Comparison of ENCODE assay signal across 1 cellular context in the genomic region with DNA sequence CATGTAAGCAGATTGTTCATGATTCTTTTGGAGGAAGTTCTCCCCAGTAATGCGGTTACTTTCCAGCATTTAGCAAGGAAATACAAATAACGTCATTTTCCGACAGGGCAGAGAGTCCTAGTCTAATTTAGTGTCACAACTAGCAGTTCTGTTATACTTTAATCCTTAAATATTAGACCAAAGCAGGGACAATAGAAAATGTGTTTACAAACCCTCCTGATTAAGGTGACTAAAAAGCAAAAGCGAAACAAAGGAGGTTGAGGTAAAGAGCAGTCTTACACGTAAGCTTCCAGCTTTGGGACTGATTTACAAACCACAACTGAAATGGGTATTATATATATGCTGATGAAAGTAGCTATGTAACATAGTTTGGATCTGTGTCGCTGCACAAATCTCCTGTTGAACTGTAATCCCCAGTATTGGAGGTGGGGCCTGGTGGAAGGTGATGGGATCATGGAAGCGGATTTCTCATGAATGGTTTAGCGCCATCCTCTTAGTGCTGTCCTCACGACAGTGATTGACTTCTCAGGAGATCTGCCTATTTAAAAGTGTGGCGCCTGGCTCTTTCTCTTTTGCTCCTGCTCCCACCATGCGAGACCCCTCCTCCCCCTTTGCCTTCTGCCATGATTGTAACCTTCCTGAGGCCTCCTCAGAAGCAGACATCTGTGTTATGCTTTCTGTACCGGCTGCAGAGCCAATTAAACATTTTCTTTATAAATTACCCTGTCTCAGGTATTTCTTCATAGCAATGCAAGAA.
TF ChIP-seq lines count a peak whose summit lies in the region.

No MANE protein-coding gene starts in this region.

TF ChIP-seq in GM12878, 131 proteins besides CTCF, POLR2A, EP300 and RAD21 (continued from another document):
- TF ChIP-seq, protein P1, sequence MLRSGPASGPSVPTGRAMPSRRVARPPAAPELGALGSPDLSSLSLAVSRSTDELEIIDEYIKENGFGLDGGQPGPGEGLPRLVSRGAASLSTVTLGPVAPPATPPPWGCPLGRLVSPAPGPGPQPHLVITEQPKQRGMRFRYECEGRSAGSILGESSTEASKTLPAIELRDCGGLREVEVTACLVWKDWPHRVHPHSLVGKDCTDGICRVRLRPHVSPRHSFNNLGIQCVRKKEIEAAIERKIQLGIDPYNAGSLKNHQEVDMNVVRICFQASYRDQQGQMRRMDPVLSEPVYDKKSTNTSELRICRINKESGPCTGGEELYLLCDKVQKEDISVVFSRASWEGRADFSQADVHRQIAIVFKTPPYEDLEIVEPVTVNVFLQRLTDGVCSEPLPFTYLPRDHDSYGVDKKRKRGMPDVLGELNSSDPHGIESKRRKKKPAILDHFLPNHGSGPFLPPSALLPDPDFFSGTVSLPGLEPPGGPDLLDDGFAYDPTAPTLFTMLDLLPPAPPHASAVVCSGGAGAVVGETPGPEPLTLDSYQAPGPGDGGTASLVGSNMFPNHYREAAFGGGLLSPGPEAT (IDR thresholded peaks at IDR 0.05; ENCODE audit: low read depth), result no peak
- TF ChIP-seq, protein P2, sequence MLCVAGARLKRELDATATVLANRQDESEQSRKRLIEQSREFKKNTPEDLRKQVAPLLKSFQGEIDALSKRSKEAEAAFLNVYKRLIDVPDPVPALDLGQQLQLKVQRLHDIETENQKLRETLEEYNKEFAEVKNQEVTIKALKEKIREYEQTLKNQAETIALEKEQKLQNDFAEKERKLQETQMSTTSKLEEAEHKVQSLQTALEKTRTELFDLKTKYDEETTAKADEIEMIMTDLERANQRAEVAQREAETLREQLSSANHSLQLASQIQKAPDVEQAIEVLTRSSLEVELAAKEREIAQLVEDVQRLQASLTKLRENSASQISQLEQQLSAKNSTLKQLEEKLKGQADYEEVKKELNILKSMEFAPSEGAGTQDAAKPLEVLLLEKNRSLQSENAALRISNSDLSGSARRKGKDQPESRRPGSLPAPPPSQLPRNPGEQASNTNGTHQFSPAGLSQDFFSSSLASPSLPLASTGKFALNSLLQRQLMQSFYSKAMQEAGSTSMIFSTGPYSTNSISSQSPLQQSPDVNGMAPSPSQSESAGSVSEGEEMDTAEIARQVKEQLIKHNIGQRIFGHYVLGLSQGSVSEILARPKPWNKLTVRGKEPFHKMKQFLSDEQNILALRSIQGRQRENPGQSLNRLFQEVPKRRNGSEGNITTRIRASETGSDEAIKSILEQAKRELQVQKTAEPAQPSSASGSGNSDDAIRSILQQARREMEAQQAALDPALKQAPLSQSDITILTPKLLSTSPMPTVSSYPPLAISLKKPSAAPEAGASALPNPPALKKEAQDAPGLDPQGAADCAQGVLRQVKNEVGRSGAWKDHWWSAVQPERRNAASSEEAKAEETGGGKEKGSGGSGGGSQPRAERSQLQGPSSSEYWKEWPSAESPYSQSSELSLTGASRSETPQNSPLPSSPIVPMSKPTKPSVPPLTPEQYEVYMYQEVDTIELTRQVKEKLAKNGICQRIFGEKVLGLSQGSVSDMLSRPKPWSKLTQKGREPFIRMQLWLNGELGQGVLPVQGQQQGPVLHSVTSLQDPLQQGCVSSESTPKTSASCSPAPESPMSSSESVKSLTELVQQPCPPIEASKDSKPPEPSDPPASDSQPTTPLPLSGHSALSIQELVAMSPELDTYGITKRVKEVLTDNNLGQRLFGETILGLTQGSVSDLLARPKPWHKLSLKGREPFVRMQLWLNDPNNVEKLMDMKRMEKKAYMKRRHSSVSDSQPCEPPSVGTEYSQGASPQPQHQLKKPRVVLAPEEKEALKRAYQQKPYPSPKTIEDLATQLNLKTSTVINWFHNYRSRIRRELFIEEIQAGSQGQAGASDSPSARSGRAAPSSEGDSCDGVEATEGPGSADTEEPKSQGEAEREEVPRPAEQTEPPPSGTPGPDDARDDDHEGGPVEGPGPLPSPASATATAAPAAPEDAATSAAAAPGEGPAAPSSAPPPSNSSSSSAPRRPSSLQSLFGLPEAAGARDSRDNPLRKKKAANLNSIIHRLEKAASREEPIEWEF (IDR thresholded peaks at IDR 0.05; ENCODE audit: insufficient replicate concordance, low read depth, low read length), result no peak
- peak; percentile 59; the same call in 1 of the 2 replicates for TF ChIP-seq ATF7 (IDR thresholded peaks at IDR 0.05; ENCODE audit: low read depth)
- TF ChIP-seq, protein P3, sequence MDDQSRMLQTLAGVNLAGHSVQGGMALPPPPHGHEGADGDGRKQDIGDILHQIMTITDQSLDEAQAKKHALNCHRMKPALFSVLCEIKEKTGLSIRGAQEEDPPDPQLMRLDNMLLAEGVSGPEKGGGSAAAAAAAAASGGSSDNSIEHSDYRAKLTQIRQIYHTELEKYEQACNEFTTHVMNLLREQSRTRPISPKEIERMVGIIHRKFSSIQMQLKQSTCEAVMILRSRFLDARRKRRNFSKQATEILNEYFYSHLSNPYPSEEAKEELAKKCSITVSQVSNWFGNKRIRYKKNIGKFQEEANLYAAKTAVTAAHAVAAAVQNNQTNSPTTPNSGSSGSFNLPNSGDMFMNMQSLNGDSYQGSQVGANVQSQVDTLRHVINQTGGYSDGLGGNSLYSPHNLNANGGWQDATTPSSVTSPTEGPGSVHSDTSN (IDR thresholded peaks at IDR 0.05; ENCODE audit: insufficient replicate concordance, low read depth, low read length), result no peak
- TF ChIP-seq DPF2 (IDR thresholded peaks at IDR 0.05), result 0 out of 2 replicates have a peak, but pooled peaks have one; percentile 34
- no peak for TF ChIP-seq ZNF207 (IDR thresholded peaks at IDR 0.05; ENCODE audit: borderline replicate concordance)
- TF ChIP-seq, protein P4, sequence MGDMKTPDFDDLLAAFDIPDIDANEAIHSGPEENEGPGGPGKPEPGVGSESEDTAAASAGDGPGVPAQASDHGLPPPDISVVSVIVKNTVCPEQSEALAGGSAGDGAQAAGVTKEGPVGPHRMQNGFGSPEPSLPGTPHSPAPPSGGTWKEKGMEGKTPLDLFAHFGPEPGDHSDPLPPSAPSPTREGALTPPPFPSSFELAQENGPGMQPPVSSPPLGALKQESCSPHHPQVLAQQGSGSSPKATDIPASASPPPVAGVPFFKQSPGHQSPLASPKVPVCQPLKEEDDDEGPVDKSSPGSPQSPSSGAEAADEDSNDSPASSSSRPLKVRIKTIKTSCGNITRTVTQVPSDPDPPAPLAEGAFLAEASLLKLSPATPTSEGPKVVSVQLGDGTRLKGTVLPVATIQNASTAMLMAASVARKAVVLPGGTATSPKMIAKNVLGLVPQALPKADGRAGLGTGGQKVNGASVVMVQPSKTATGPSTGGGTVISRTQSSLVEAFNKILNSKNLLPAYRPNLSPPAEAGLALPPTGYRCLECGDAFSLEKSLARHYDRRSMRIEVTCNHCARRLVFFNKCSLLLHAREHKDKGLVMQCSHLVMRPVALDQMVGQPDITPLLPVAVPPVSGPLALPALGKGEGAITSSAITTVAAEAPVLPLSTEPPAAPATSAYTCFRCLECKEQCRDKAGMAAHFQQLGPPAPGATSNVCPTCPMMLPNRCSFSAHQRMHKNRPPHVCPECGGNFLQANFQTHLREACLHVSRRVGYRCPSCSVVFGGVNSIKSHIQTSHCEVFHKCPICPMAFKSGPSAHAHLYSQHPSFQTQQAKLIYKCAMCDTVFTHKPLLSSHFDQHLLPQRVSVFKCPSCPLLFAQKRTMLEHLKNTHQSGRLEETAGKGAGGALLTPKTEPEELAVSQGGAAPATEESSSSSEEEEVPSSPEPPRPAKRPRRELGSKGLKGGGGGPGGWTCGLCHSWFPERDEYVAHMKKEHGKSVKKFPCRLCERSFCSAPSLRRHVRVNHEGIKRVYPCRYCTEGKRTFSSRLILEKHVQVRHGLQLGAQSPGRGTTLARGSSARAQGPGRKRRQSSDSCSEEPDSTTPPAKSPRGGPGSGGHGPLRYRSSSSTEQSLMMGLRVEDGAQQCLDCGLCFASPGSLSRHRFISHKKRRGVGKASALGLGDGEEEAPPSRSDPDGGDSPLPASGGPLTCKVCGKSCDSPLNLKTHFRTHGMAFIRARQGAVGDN (IDR thresholded peaks at IDR 0.05), result no peak
- no peak for TF ChIP-seq STAT1 (conservative IDR thresholded peaks at IDR 0.05)
- TF ChIP-seq MYB (IDR thresholded peaks at IDR 0.05; ENCODE audit: borderline replicate concordance, low read depth, low read length), result no peak
- TF ChIP-seq ZBED1 (IDR thresholded peaks at IDR 0.05; ENCODE audit: borderline replicate concordance), result no peak
- no peak for TF ChIP-seq PML (IDR thresholded peaks at IDR 0.05; ENCODE audit: low read length)
- TF ChIP-seq, protein P5, sequence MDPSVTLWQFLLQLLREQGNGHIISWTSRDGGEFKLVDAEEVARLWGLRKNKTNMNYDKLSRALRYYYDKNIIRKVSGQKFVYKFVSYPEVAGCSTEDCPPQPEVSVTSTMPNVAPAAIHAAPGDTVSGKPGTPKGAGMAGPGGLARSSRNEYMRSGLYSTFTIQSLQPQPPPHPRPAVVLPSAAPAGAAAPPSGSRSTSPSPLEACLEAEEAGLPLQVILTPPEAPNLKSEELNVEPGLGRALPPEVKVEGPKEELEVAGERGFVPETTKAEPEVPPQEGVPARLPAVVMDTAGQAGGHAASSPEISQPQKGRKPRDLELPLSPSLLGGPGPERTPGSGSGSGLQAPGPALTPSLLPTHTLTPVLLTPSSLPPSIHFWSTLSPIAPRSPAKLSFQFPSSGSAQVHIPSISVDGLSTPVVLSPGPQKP (IDR thresholded peaks at IDR 0.05; ENCODE audit: low read depth, low read length), result no peak
- TF ChIP-seq RFX5 (IDR thresholded peaks at IDR 0.05; ENCODE audit: low read depth, low read length), result no peak
- TF ChIP-seq IKZF2 (IDR thresholded peaks at IDR 0.05), result peak; percentile 60 to 76; a peak in 3 of 4 replicates
- no peak for TF ChIP-seq SMAD1 (IDR thresholded peaks at IDR 0.05; ENCODE audit: low read depth, partially characterized antibody)
- TF ChIP-seq, protein P6, sequence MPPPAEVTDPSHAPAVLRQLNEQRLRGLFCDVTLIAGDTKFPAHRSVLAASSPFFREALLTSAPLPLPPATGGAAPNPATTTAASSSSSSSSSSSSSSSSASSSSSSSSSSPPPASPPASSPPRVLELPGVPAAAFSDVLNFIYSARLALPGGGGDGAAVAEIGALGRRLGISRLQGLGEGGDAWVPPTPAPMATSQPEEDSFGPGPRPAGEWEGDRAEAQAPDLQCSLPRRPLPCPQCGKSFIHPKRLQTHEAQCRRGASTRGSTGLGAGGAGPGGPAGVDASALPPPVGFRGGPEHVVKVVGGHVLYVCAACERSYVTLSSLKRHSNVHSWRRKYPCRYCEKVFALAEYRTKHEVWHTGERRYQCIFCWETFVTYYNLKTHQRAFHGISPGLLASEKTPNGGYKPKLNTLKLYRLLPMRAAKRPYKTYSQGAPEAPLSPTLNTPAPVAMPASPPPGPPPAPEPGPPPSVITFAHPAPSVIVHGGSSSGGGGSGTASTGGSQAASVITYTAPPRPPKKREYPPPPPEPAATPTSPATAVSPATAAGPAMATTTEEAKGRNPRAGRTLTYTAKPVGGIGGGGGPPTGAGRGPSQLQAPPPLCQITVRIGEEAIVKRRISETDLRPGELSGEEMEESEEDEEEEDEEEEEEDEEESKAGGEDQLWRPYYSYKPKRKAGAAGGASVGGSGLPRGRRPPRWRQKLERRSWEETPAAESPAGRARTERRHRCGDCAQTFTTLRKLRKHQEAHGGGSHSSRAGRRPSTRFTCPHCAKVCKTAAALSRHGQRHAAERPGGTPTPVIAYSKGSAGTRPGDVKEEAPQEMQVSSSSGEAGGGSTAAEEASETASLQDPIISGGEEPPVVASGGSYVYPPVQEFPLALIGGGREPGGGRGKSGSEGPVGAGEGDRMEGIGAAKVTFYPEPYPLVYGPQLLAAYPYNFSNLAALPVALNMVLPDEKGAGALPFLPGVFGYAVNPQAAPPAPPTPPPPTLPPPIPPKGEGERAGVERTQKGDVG (CRISPR knock-in tag; IDR thresholded peaks at IDR 0.05), result no peak
- TF ChIP-seq PAX5 (IDR thresholded peaks at IDR 0.05; ENCODE audit: borderline replicate concordance, low read depth, low read length), result peak; percentile 26; the same call in 1 of the 2 replicates
- peak; percentile 54; the same call in 1 of the 2 replicates for TF ChIP-seq MTA2 (IDR thresholded peaks at IDR 0.05; ENCODE audit: low read depth)
- TF ChIP-seq, protein P7, sequence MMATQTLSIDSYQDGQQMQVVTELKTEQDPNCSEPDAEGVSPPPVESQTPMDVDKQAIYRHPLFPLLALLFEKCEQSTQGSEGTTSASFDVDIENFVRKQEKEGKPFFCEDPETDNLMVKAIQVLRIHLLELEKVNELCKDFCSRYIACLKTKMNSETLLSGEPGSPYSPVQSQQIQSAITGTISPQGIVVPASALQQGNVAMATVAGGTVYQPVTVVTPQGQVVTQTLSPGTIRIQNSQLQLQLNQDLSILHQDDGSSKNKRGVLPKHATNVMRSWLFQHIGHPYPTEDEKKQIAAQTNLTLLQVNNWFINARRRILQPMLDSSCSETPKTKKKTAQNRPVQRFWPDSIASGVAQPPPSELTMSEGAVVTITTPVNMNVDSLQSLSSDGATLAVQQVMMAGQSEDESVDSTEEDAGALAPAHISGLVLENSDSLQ (IDR thresholded peaks at IDR 0.05), result no peak
- TF ChIP-seq MEF2A (IDR thresholded peaks at IDR 0.05; ENCODE audit: insufficient read depth, low read depth, low read length), result no peak
- no peak for TF ChIP-seq ZNF622 (IDR thresholded peaks at IDR 0.05)
- TF ChIP-seq, protein P8, sequence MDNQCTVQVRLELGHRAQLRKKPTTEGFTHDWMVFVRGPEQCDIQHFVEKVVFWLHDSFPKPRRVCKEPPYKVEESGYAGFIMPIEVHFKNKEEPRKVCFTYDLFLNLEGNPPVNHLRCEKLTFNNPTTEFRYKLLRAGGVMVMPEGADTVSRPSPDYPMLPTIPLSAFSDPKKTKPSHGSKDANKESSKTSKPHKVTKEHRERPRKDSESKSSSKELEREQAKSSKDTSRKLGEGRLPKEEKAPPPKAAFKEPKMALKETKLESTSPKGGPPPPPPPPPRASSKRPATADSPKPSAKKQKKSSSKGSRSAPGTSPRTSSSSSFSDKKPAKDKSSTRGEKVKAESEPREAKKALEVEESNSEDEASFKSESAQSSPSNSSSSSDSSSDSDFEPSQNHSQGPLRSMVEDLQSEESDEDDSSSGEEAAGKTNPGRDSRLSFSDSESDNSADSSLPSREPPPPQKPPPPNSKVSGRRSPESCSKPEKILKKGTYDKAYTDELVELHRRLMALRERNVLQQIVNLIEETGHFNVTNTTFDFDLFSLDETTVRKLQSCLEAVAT (IDR thresholded peaks at IDR 0.05), result no peak; the same call in 1 of the 2 replicates
- no peak for TF ChIP-seq JUND (IDR thresholded peaks at IDR 0.05; ENCODE audit: low read depth, low read length)
